In the genomic region with DNA sequence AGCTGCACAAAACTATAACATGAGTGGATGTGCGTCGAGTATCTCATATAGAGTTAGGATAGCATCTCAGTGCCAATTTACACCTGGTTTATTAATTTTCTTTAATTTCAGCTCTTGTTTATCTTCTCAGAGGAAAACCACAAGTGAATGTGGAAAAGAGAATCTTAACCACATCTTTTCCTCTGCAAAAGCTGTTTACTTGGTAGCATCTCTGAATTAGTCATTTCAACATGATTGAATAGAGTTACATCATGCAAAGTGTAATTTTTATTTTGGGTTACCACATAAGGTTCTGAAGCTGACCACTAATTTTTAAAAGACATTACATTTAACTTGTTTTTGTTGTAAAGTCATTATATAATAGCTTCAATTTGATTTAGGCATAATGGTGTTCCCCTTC, we compare ENCODE assay signal across 20 cellular contexts.
DNase-seq lines count a peak whose midpoint lies in the region; ATAC-seq lines count a peak whose summit lies in the region.
"Had no signal": no experiment of that assay in that cellular context is flagged by ENCODE, and none has a peak within 500 bp of the region (broad histone marks: within the 10 kb centered on the region; RNA-seq: fewer than 3 reads in every experiment).

No MANE protein-coding gene starts in this region.

- no peak overlapping the region for H2AFZ ChIP-seq in GM23248

- H3K27ac Mint-ChIP-seq in CD4-positive, alpha-beta memory T cell: peak overlapping the region in 4 of 7 donors; percentile 38 to 67 (median 51)
- H3K27ac Mint-ChIP-seq in activated T-helper 17 cell treated with anti-CD3 and anti-CD28 coated beads, Interleukin-2, amount 50 U/mL, for 72 hours: no peak overlapping the region
- H3K27ac Mint-ChIP-seq: activated naive CD8-positive, alpha-beta T cell; activated T-helper 1 cell treated with anti-CD3 and anti-CD28 coated beads, Interleukin-12 subunit alpha, Interleukin-12 subunit beta, Interleukin-2, Interleukin-4 antibody, amounts not matched to agents 30 ng/mL and 10 ng/mL and 1 ng/mL, durations not matched to agents 14 hours and 24 hours and 36 hours; effector memory CD8-positive, alpha-beta T cell; stimulated activated naive CD8-positive, alpha-beta T cell treated with anti-CD3 and anti-CD28 coated beads, Interleukin-15, Interleukin-2, amounts not matched to agents 100 ng/mL and 50 ng/mL, for 24 hours had no signal

- no peak overlapping the region for H3K4me3 ChIP-seq in CD4-positive, alpha-beta memory T cell (ENCODE audit: low read length in 2 of 2)
- H3K4me3 ChIP-seq in GM23248: no peak overlapping the region
- H3K4me3 ChIP-seq: esophagus squamous epithelium, spleen, tibial nerve had no signal

- no peaks in the 10 kb centered on the region for H3K36me3 ChIP-seq in CD4-positive, alpha-beta memory T cell (ENCODE audit: insufficient read depth, low read length)
- no peaks in the 10 kb centered on the region for H3K36me3 ChIP-seq in GM23248 (ENCODE audit: low read depth)
- H3K36me3 ChIP-seq: esophagus squamous epithelium, spleen, tibial nerve had no signal

- no peaks in the 10 kb centered on the region for H3K79me2 ChIP-seq in GM23248 (ENCODE audit: insufficient read depth)

- in situ Hi-C loops in GM23248 (cut with MboI): no loop called here

- H3K27me3 ChIP-seq in CD4-positive, alpha-beta memory T cell (ENCODE audit: insufficient read depth, low read length): no peaks in the 10 kb centered on the region
- H3K27me3 ChIP-seq in GM23248 (replicated peaks; ENCODE audit: insufficient read depth): no peaks in the 10 kb centered on the region
- H3K27me3 ChIP-seq: esophagus squamous epithelium, spleen, tibial nerve had no signal

- peaks cover 31% of the 10 kb centered on the region for H3K4me1 ChIP-seq in CD4-positive, alpha-beta memory T cell (ENCODE audit: insufficient read depth, low read length)
- peaks cover 10% of the 10 kb centered on the region; the same call in 1 of the 2 replicates for H3K4me1 ChIP-seq in GM23248 (ENCODE audit: insufficient read depth)
- H3K4me1 ChIP-seq: spleen, tibial nerve had no signal

- H3K27ac ChIP-seq in CD4-positive, alpha-beta memory T cell (ENCODE audit: low read depth, low read length): no peak overlapping the region
- no peak overlapping the region for H3K27ac ChIP-seq in GM23248
- H3K27ac ChIP-seq: spleen, tibial nerve had no signal

- DNase-seq in CD4-positive, alpha-beta memory T cell: peak in 2 of 5 donors; percentile 24 to 25
- DNase-seq in GM23248: peak; percentile 40
- DNase-seq in iris pigment epithelial cell (ENCODE audit: low read depth): peak; percentile 55
- DNase-seq in left lobe of liver (ENCODE audit: low spot score): no peak
- DNase-seq: activated CD4-positive, CD25-positive, alpha-beta regulatory T cell treated with anti-CD3 and anti-CD28 coated beads, Interleukin-2, amount 50 U/mL, for 72 hours; AML-193; effector memory CD8-positive, alpha-beta T cell; esophagus squamous epithelium; NCI-H526 treated with DMSO at 0.1 percent for 48 hours; occipital lobe; retina; spleen; stimulated activated CD4-positive, alpha-beta T cell treated with anti-CD3 and anti-CD28 coated beads, Interleukin-4, amount 100 ng/mL, for 24 hours had no signal

- H3K4me2 ChIP-seq in GM23248 (ENCODE audit: unreplicated experiment): no peak overlapping the region

- CTCF ChIA-PET in CD4-positive, alpha-beta memory T cell (lab: Charles Lee; ENCODE audit: partially characterized antibody): interaction anchor here (0.5 to 4.6 kb wide), 26 partner anchors 10 to 397 kb away, joined by 3 to 72 read pairs (median 4); a partner anchor contains a TSS

- peaks cover 24 to 35% (median 31%) of the 10 kb centered on the region in 4 donors for H3K4me1 Mint-ChIP-seq in CD4-positive, alpha-beta memory T cell
- H3K4me1 Mint-ChIP-seq in activated T-helper 17 cell treated with anti-CD3 and anti-CD28 coated beads, Interleukin-2, amount 50 U/mL, for 72 hours: peaks cover 5% of the 10 kb centered on the region

- H4K20me1 ChIP-seq in GM23248 (ENCODE audit: insufficient read depth): no peaks in the 10 kb centered on the region

- 0 out of 2 replicates have a peak, but pooled peaks cover 4% of the 10 kb centered on the region for H3F3A ChIP-seq in GM23248 (ENCODE audit: insufficient read depth)

- no peaks in the 10 kb centered on the region for H3K36me3 Mint-ChIP-seq in CD4-positive, alpha-beta memory T cell
- no peaks in the 10 kb centered on the region for H3K36me3 Mint-ChIP-seq in activated T-helper 17 cell treated with anti-CD3 and anti-CD28 coated beads, Interleukin-2, amount 50 U/mL, for 72 hours (ENCODE audit: low read depth)
- H3K36me3 Mint-ChIP-seq: activated naive CD8-positive, alpha-beta T cell had no signal

- ATAC-seq in activated T-helper 17 cell treated with anti-CD3 and anti-CD28 coated beads, Interleukin-2, amount 50 U/mL, for 72 hours (replicated peaks): peak; percentile 47
- ATAC-seq in left lobe of liver (no peak), GM21390 (IDR thresholded peaks at IDR 0.05; ENCODE audit: unreplicated experiment) (no peak), GM21576 (IDR thresholded peaks at IDR 0.05; ENCODE audit: unreplicated experiment) (no peak)
- ATAC-seq: effector memory CD8-positive, alpha-beta T cell had no signal

- H3K9me3 Mint-ChIP-seq in CD4-positive, alpha-beta memory T cell: no peaks in the 10 kb centered on the region
- no peaks in the 10 kb centered on the region for H3K9me3 Mint-ChIP-seq in activated T-helper 17 cell treated with anti-CD3 and anti-CD28 coated beads, Interleukin-2, amount 50 U/mL, for 72 hours
- H3K9me3 Mint-ChIP-seq: activated T-helper 1 cell treated with anti-CD3 and anti-CD28 coated beads, Interleukin-12 subunit alpha, Interleukin-12 subunit beta, Interleukin-2, Interleukin-4 antibody, amounts not matched to agents 30 ng/mL and 10 ng/mL and 1 ng/mL, durations not matched to agents 14 hours and 24 hours and 36 hours; effector memory CD8-positive, alpha-beta T cell; stimulated activated naive CD8-positive, alpha-beta T cell treated with anti-CD3 and anti-CD28 coated beads, Interleukin-15, Interleukin-2, amounts not matched to agents 100 ng/mL and 50 ng/mL, for 24 hours had no signal

- no peaks in the 10 kb centered on the region for H3K27me3 Mint-ChIP-seq in CD4-positive, alpha-beta memory T cell
- no peaks in the 10 kb centered on the region for H3K27me3 Mint-ChIP-seq in activated T-helper 17 cell treated with anti-CD3 and anti-CD28 coated beads, Interleukin-2, amount 50 U/mL, for 72 hours

- no peak overlapping the region for H3K9ac ChIP-seq in GM23248

- H3K9me2 ChIP-seq in GM23248 (ENCODE audit: insufficient read depth): no peaks in the 10 kb centered on the region

- H3K4me3 Mint-ChIP-seq in CD4-positive, alpha-beta memory T cell: peak overlapping the region in 7 of 8 donors; percentile 4 to 65 (median 31)
- no peak overlapping the region for H3K4me3 Mint-ChIP-seq in activated T-helper 17 cell treated with anti-CD3 and anti-CD28 coated beads, Interleukin-2, amount 50 U/mL, for 72 hours
- H3K4me3 Mint-ChIP-seq: activated naive CD8-positive, alpha-beta T cell; activated T-helper 1 cell treated with anti-CD3 and anti-CD28 coated beads, Interleukin-12 subunit alpha, Interleukin-12 subunit beta, Interleukin-2, Interleukin-4 antibody, amounts not matched to agents 30 ng/mL and 10 ng/mL and 1 ng/mL, durations not matched to agents 14 hours and 24 hours and 36 hours; effector memory CD8-positive, alpha-beta T cell; stimulated activated naive CD8-positive, alpha-beta T cell treated with anti-CD3 and anti-CD28 coated beads, Interleukin-15, Interleukin-2, amounts not matched to agents 100 ng/mL and 50 ng/mL, for 24 hours had no signal

- WGBS in GM23248 (ENCODE audit: low coverage in 1 of 2, low lambda C conversion rate in 2 of 2, missing lambda C conversion rate in 2 of 2), 2 experiments: 93 to 95% methylated on average over 2 of the region's 2 CpGs

- intact Hi-C loops in CD4-positive, alpha-beta memory T cell (cut with micrococcal nuclease): loop anchor here (1.0 to 5.0 kb wide), 9 partner anchors 28 to 1479 kb away; a partner anchor contains a TSS

- POLR2A ChIA-PET in CD4-positive, alpha-beta memory T cell (lab: Charles Lee; ENCODE audit: partially characterized antibody): interaction anchor here (0.9 to 2.1 kb wide), 10 partner anchors 14 to 971 kb away, joined by 3 to 11 read pairs (median 4); a partner anchor contains a TSS

- H3K9me3 ChIP-seq in CD4-positive, alpha-beta memory T cell (ENCODE audit: control insufficient read depth in 1 of 2, low read length in 2 of 2): no peaks in the 10 kb centered on the region
- H3K9me3 ChIP-seq in GM23248 (ENCODE audit: low read depth): no peaks in the 10 kb centered on the region
- H3K9me3 ChIP-seq: esophagus squamous epithelium, spleen, tibial nerve had no signal
